1 cellular context compared by ENCODE assay signal in the genomic region with DNA sequence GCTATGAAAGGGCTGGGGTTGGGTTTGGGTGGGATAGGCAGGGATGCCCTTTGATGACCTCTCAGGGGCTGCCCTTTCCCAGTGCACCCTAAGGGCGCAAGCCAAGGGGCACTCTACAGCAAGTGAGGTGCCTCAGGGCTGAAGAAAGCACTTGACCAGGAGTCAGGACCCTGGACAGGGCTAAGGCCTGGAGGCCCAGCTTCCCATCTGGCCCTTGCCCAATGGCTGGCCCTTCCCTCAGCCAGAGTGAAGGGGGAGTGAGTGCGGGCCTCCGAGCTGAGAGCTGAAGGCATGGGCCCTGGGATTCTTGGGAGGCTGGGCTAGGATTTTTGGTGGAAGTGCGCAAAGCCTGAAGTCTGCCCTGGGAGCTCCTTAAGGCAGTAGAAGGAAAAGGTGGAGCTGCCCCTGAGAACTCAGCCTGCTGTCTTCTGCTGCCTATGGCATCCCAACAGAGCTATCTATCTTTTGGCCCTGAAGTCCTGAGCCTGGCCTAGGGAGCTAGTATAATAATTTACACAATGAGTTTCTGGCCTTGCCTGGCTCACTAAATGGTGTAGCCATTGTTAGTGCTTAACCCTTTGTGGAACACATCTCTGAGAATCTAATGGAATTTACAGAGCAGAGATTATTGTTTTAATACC.
TF ChIP-seq lines count a peak whose summit lies in the region.

No MANE protein-coding gene starts in this region.

TF ChIP-seq in SK-N-SH treated with all-trans-retinoic acid at 6 μM for 48 hours, 23 proteins besides CTCF, POLR2A, EP300 and RAD21 (continued from another document):
- TF ChIP-seq TSHZ2 (CRISPR knock-in tag; IDR thresholded peaks at IDR 0.05) = no peak
- TF ChIP-seq ZNF70 (CRISPR knock-in tag; IDR thresholded peaks at IDR 0.05) = no peak
- TF ChIP-seq CSDC2 (CRISPR knock-in tag; IDR thresholded peaks at IDR 0.05) = no peak
- no peak for TF ChIP-seq ESRRG (CRISPR knock-in tag; IDR thresholded peaks at IDR 0.05)
- TF ChIP-seq, protein P1, sequence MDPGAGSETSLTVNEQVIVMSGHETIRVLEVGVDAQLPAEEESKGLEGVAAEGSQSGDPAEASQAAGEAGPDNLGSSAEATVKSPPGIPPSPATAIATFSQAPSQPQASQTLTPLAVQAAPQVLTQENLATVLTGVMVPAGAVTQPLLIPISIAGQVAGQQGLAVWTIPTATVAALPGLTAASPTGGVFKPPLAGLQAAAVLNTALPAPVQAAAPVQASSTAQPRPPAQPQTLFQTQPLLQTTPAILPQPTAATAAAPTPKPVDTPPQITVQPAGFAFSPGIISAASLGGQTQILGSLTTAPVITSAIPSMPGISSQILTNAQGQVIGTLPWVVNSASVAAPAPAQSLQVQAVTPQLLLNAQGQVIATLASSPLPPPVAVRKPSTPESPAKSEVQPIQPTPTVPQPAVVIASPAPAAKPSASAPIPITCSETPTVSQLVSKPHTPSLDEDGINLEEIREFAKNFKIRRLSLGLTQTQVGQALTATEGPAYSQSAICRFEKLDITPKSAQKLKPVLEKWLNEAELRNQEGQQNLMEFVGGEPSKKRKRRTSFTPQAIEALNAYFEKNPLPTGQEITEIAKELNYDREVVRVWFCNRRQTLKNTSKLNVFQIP (CRISPR knock-in tag; IDR thresholded peaks at IDR 0.05; ENCODE audit: borderline replicate concordance, low read depth) = no peak
- no peak for TF ChIP-seq ZNF565 (CRISPR knock-in tag; conservative IDR thresholded peaks at IDR 0.05; ENCODE audit: low read depth)
